ENCODE assay signal across 8 cellular contexts in the genomic region with DNA sequence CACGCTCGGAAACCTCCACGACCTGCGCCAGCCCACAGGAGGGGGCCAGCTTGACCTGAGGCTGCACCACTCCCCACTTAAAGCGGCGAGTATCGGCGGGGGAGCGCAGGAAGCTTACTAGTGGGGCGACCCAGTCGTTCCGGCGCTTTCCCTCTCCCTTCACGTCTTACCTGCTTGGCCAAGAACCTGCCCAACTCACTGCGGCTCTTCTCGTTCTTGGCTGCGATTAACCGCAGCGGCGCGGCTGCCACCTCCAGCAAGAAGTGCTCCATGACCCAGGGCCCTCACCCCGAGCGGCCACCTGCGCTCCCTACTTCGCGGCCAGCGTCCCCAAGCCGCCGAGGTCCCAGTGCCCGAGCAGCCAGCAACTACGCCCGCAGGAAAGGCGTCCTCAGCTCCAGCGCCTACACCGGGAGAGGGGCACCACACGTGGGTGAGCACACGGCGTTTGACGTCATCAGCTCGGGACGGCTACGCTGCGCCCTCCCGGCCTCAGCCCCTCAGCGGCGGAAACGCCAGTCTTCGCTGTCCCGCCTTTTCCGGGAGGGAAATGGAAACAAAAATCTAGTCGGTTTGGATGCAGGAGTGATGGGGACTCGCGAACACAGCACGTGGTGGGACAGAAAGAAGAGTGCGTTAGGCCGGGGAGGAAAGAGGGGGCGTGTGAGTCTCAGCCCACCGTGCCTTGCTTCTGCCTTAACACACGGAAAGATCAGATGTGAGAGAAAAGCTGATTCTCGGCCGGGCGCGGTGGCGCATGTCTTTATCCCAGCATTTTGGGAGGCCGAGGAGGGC. TPM values are rescaled to one million over a fixed set of nuclear protein-coding genes. Genes with fewer than 3 reads are reported as not detected.
A peak's percentile ranks its signal among the peaks of the same experiment; 100 is the strongest.
DNase-seq lines count a peak whose midpoint lies in the region; TF ChIP-seq lines count a peak whose summit lies in the region.

Gene MDN1 (minus strand): TSS at position 459 of the 795 bp plus-strand sequence. CDS start 187 bp downstream, at position 272.

- no peaks in the 10 kb centered on the region for H3K36me3 ChIP-seq in effector memory CD4-positive, alpha-beta T cell (ENCODE audit: control insufficient read depth, insufficient read depth, low read length)

- no peak for TF ChIP-seq CTCF in GM20000 (IDR thresholded peaks at IDR 0.05; ENCODE audit: extremely low read depth, missing control alignments)

- peak within 1 kb of the TSS; percentile 89 for H3K4me3 ChIP-seq in effector memory CD4-positive, alpha-beta T cell (ENCODE audit: insufficient read depth, low read depth, low read length, poor library complexity, severe bottlenecking)

- POLR2A ChIA-PET in activated CD8-positive, alpha-beta memory T cell treated with anti-CD3 and anti-CD28 coated beads for 36 hours (lab: Charles Lee), result interaction anchor here (0.6 to 2.3 kb wide), 4 partner anchors 9 to 567 kb away, joined by 3 to 34 read pairs (median 6); partner anchors contain the start of genes CASP8AP2 and LYRM2

- H3K9me3 ChIP-seq in effector memory CD4-positive, alpha-beta T cell (ENCODE audit: control insufficient read depth, low read length), result no peaks in the 10 kb centered on the region

- CTCF ChIA-PET in activated CD8-positive, alpha-beta memory T cell treated with anti-CD3 and anti-CD28 coated beads for 36 hours (lab: Charles Lee), result interaction anchor here (0.9 to 1.8 kb wide), 3 partner anchors 10 to 659 kb away, joined by 3 to 15 read pairs (median 3); partner anchors contain the start of gene CASP8AP2

- H3K27me3 ChIP-seq in effector memory CD4-positive, alpha-beta T cell (replicated peaks; ENCODE audit: control insufficient read depth, insufficient read depth, low read length, poor library complexity, severe bottlenecking), result no peaks in the 10 kb centered on the region

- H3K27ac ChIP-seq in effector memory CD4-positive, alpha-beta T cell (ENCODE audit: insufficient read depth, low read length, poor library complexity, severe bottlenecking), result peak within 1 kb of the TSS; percentile 74

- H3K4me1 ChIP-seq in effector memory CD4-positive, alpha-beta T cell (ENCODE audit: control insufficient read depth, insufficient read depth, low read length, poor library complexity, severe bottlenecking), result peaks cover 7% of the 10 kb centered on the region

- peak; percentile 92 for DNase-seq in COLO668 (lab: John Stamatoyannopoulos, UW; ENCODE audit: unreplicated experiment)
- DNase-seq in GM20000 (ENCODE audit: low spot score), result peak; percentile 87
- DNase-seq in HT-29 (ENCODE audit: low spot score), result peak; percentile 95
- peak; percentile 92 to 93 for DNase-seq in NOMO-1 (lab: John Stamatoyannopoulos, UW; ENCODE audit: unreplicated experiment in 2 of 2)
- DNase-seq in effector memory CD4-positive, alpha-beta T cell, result peak; percentile 80 to 86 (median 85)
- peak; percentile 97 to 98 for DNase-seq in lung microvascular endothelial cell (ENCODE audit: low read depth in 2 of 2)
- DNase-seq in stimulated activated CD4-positive, alpha-beta T cell treated with anti-CD3 and anti-CD28 coated beads, TNF-alpha, amount 100 ng/mL, for 48 hours (ENCODE audit: low read depth in 3 of 3), result peak; percentile 81 to 89 (median 89)

RNA-seq across cellular contexts. Expression of gene MDN1, which starts in this region (rescaled TPM):
- total RNA-seq in HT-29 (2014; rRNA removed; shearing (Covaris generic)), result 26.3 and 30.1 TPM in 2 replicates
- total RNA-seq in activated CD8-positive, alpha-beta memory T cell treated with anti-CD3 and anti-CD28 coated beads for 36 hours, result 10 to 100 TPM; 66.7 to 69.8 TPM
- total RNA-seq in lung microvascular endothelial cell, result 13.5 and 18.3 TPM in 2 replicates

Comparison
In these comparisons a context has a peak if more than half of its experiments do, and no peak if none do; other contexts are left out.
1. Peak in every context shown above with its lines: DNase-seq, H3K4me3 ChIP-seq and H3K27ac ChIP-seq.